In the genomic region with DNA sequence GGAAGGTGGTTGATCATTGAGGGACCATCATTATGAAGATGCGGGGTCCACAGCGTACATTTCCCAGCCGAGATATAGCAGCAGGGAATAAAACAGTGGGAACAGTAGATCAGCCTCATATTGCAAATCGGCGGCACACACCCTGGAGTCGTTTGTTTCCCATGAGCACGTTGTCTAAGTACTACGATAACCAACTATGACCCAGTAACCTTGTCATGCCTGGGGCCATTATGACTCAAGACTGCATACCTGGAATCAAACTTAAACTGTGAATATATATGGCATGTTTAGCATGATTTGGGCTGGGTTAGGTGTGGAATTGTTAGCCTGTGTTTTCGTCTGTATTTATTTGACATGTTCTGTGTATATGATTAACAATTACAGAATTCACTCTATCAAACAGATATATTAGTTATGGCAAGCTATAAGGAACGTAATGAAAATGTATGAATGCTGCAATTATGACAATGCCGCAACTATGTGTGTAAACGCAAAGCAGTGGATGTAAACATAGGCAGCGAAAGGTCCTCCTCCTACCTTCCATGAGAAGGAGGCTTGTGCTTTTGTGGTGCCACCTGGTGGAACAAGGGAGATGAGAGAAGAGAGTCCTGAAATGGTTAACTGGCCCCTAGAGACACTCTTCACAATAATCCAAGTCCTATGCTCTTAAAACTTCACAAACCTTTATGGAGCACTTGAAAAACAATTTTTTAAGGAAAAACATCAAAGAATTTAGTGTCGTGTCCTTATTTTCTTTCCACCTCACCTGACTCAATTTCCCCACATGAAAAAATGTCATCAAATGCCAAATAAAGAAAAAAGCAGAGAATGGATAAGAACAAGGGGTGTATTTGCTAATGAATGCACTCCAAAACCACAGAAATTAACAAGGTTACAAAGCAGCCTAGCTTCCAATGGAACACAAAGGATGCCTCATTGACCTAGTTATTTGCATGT, we compare ENCODE assay signal across 13 cellular contexts. TPM values are rescaled to one million over a fixed set of nuclear protein-coding genes. Genes with fewer than 3 reads are reported as not detected.
DNase-seq lines count a peak whose midpoint lies in the region; FAIRE-seq and TF ChIP-seq lines count a peak whose summit lies in the region.
"Had no signal": no experiment of that assay in that cellular context is flagged by ENCODE, and none has a peak within 500 bp of the region (broad histone marks: within the 10 kb centered on the region; RNA-seq: fewer than 3 reads in every experiment).

No MANE protein-coding gene starts in this region.

- peak; percentile 8 for DNase-seq in NCI-H2029 (lab: John Stamatoyannopoulos, UW)
- no peak for DNase-seq in NCI-H2029 treated with DMSO at 0.1 percent for 48 hours (lab: John Stamatoyannopoulos, UW)
- peak; percentile 63 for DNase-seq in HT1080 (ENCODE audit: low read depth)
- DNase-seq in nephron progenitor cell: no peak
- DNase-seq in D341Med (ENCODE audit: low spot score): no peak
- DNase-seq in H54 (ENCODE audit: insufficient read length, low spot score): no peak
- no peak for DNase-seq in NK-92 treated with Interleukin-12 subunit alpha and Interleukin-12 subunit beta, amount 100 ng/mL, for 24 hours (lab: John Stamatoyannopoulos, UW)
- DNase-seq: activated naive CD8-positive, alpha-beta T cell treated with anti-CD3 and anti-CD28 coated beads for 36 hours; naive thymus-derived CD8-positive, alpha-beta T cell had no signal

- H3K27me3 Mint-ChIP-seq in nephron progenitor cell (ENCODE audit: low read depth, poor library complexity): no peaks in the 10 kb centered on the region
- H3K27me3 Mint-ChIP-seq: IgD-negative memory B cell had no signal

- H3K36me3 Mint-ChIP-seq in nephron progenitor cell (ENCODE audit: low read depth): no peaks in the 10 kb centered on the region
- H3K36me3 Mint-ChIP-seq: activated naive CD8-positive, alpha-beta T cell treated with anti-CD3 and anti-CD28 coated beads for 36 hours; IgD-negative memory B cell; naive thymus-derived CD8-positive, alpha-beta T cell had no signal

- no peak for FAIRE-seq in H54 (lab: Jason Lieb, UNC)

- H3K9me3 Mint-ChIP-seq in nephron progenitor cell: no peaks in the 10 kb centered on the region
- H3K9me3 Mint-ChIP-seq: activated naive CD8-positive, alpha-beta T cell treated with anti-CD3 and anti-CD28 coated beads for 36 hours had no signal

- H3K27ac ChIP-seq in VCaP: no peak overlapping the region
- H3K27ac ChIP-seq: BLaER1 treated with 17β-estradiol and CSF1 and Interleukin-3, amounts not matched to agents 10 nM and 100 nM; thoracic aorta had no signal

- TF ChIP-seq POLR2A in H54 (IDR thresholded peaks at IDR 0.05; ENCODE audit: low read depth, low read length): no peak

- TF ChIP-seq CTCF in VCaP (conservative IDR thresholded peaks at IDR 0.05) (peak; percentile 77), nephron progenitor cell (IDR thresholded peaks at IDR 0.05) (peak; percentile 38)

- peaks cover 23% of the 10 kb centered on the region for H3K4me1 Mint-ChIP-seq in nephron progenitor cell
- H3K4me1 Mint-ChIP-seq: activated naive CD8-positive, alpha-beta T cell treated with anti-CD3 and anti-CD28 coated beads for 36 hours; IgD-negative memory B cell; naive thymus-derived CD8-positive, alpha-beta T cell had no signal

- H3K27ac Mint-ChIP-seq in nephron progenitor cell: no peak overlapping the region
- H3K27ac Mint-ChIP-seq: activated naive CD8-positive, alpha-beta T cell treated with anti-CD3 and anti-CD28 coated beads for 36 hours; IgD-negative memory B cell; naive thymus-derived CD8-positive, alpha-beta T cell had no signal

- H3K4me3 Mint-ChIP-seq in nephron progenitor cell: no peak overlapping the region
- H3K4me3 Mint-ChIP-seq: activated naive CD8-positive, alpha-beta T cell treated with anti-CD3 and anti-CD28 coated beads for 36 hours; IgD-negative memory B cell; naive thymus-derived CD8-positive, alpha-beta T cell had no signal

RNA-seq across cellular contexts. Expression of a gene that starts 47.1 kb away (rescaled TPM):
- total RNA-seq in HT1080 (2014; rRNA removed; shearing (Covaris generic)): 1.8 and 2.7 TPM in 2 replicates
- 2.9 and 5.3 TPM in 2 replicates for polyA plus RNA-seq in HT1080 (2015; cell fraction: cytosol; rRNA removed)
- polyA plus RNA-seq in HT1080 (2015; cell fraction: nucleus; rRNA removed): 4.6 and 5.8 TPM in 2 replicates
- total RNA-seq: activated naive CD8-positive, alpha-beta T cell treated with anti-CD3 and anti-CD28 coated beads for 36 hours; naive thymus-derived CD8-positive, alpha-beta T cell had no signal
- polyA plus RNA-seq: IgD-negative memory B cell; naive thymus-derived CD8-positive, alpha-beta T cell had no signal

Comparison
In these comparisons a context has a peak if more than half of its experiments do, and no peak if none do; other contexts are left out.
1. DNase-seq: peak in NCI-H2029 (single experiment) and HT1080 (single experiment); none in NCI-H2029 treated with DMSO at 0.1 percent for 48 hours (single experiment), nephron progenitor cell (single experiment), D341Med (single experiment), H54 (single experiment) and NK-92 treated with Interleukin-12 subunit alpha and Interleukin-12 subunit beta, amount 100 ng/mL, for 24 hours (single experiment).